Comparison of ENCODE assay signal across 15 cellular contexts in genomic region chr1:243263824-243264223, GRCh38. TPM values are rescaled to one million over a fixed set of nuclear protein-coding genes. Genes with fewer than 3 reads are reported as not detected.
DNase-seq lines count a peak whose midpoint lies in the region; ATAC-seq and TF ChIP-seq lines count a peak whose summit lies in the region.
"Had no signal": no experiment of that assay in that cellular context is flagged by ENCODE, and none has a peak within 500 bp of the region (broad histone marks: within the 10 kb centered on the region; RNA-seq: fewer than 3 reads in every experiment).

No MANE protein-coding gene starts in this region.

- ATAC-seq in Panc1 = no peak
- ATAC-seq in GM21360 (IDR thresholded peaks at IDR 0.05; ENCODE audit: unreplicated experiment) = no peak
- no peak for ATAC-seq in CD4-positive, alpha-beta T cell (ENCODE audit: poor library complexity)
- ATAC-seq: activated CD8-positive, alpha-beta T cell treated with anti-CD3 and anti-CD28 coated beads, Interleukin-2, amount 10 ng/mL, durations not matched to agents 7 days and 5 days had no signal

- H2BK5ac ChIP-seq in trophoblast cell (ENCODE audit: low read depth, low read length, poor library complexity) = peak overlapping the region; percentile 31

- no peak for TF ChIP-seq CTCF in Panc1 (IDR thresholded peaks at IDR 0.05)
- TF ChIP-seq CTCF in endothelial cell (IDR thresholded peaks at IDR 0.05; ENCODE audit: unreplicated experiment) = no peak
- TF ChIP-seq CTCF in CD4-positive, alpha-beta T cell (IDR thresholded peaks at IDR 0.05) = no peak

- H3K27ac ChIP-seq in GM23248 (peak overlapping the region; percentile 89), Panc1 (ENCODE audit: low read length) (0 out of 2 replicates have a peak overlapping the region, but pooled peaks have one; percentile 45), trophoblast cell (ENCODE audit: low read depth, low read length) (no peak overlapping the region)
- no peak overlapping the region for H3K27ac ChIP-seq in CD4-positive, alpha-beta T cell (ENCODE audit: low read depth, low read length)

- no peak overlapping the region for H2BK12ac ChIP-seq in trophoblast cell (ENCODE audit: low read length)

- peaks cover 7% of the 10 kb centered on the region for H3K36me3 Mint-ChIP-seq in endothelial cell (ENCODE audit: low read depth, unreplicated experiment)
- H3K36me3 Mint-ChIP-seq in CD4-positive, alpha-beta T cell (ENCODE audit: low read depth) = peaks cover 16% of the 10 kb centered on the region

- CTCF ChIA-PET in Panc1 (lab: Charles Lee) = no interaction called here
- CTCF ChIA-PET in CD4-positive, alpha-beta T cell (lab: Charles Lee) = no interaction called here

- H4K20me1 ChIP-seq in GM23248 (ENCODE audit: insufficient read depth) = no peaks in the 10 kb centered on the region

- no peak overlapping the region for H3K4me2 ChIP-seq in GM23248 (ENCODE audit: unreplicated experiment)
- H3K4me2 ChIP-seq in trophoblast cell (ENCODE audit: low read length) = no peak overlapping the region

- peak overlapping the region; percentile 38 for H4K8ac ChIP-seq in trophoblast cell (ENCODE audit: low read depth, low read length)

- no peak for DNase-seq in GM23248
- DNase-seq in Panc1 (ENCODE audit: low read depth, low spot score) = no peak
- DNase-seq in endothelial cell (ENCODE audit: low spot score) = no peak
- DNase-seq in trophoblast cell = no peak
- DNase-seq in LoVo (ENCODE audit: low spot score) = no peak
- no peak for DNase-seq in CD4-positive, alpha-beta T cell
- no peak for DNase-seq in NCI-H345 (lab: John Stamatoyannopoulos, UW)
- DNase-seq: activated CD8-positive, alpha-beta T cell treated with anti-CD3 and anti-CD28 coated beads, Interleukin-2, amount 10 ng/mL, durations not matched to agents 7 days and 5 days; adrenal gland; GOT3; MV-4-11; NK-92 treated with Interleukin-12 subunit alpha and Interleukin-12 subunit beta, amount 100 ng/mL, for 24 hours; stimulated activated naive B cell treated with anti-CD40 and anti-IgM and Interleukin-4, amounts not matched to agents 10 μg/mL and 1 μg/mL and 100 μg/mL, for 72 hours had no signal

- H3K9ac ChIP-seq in GM23248 = no peak overlapping the region
- H3K9ac ChIP-seq in trophoblast cell (ENCODE audit: low read length) = no peak overlapping the region

- POLR2A ChIA-PET in Panc1 (lab: Charles Lee) = no interaction called here
- POLR2A ChIA-PET in CD4-positive, alpha-beta T cell (lab: Charles Lee) = interaction anchor here (1.5 kb wide), 1 partner anchor 8 kb away, joined by 8 read pairs; the partner anchor contains the start of genes CEP170 and SDCCAG8

- no peak overlapping the region for H4K12ac ChIP-seq in trophoblast cell (ENCODE audit: low read depth, low read length)

- H2AFZ ChIP-seq in GM23248 (no peak overlapping the region), trophoblast cell (ENCODE audit: insufficient read depth, low read length, poor library complexity) (no peak overlapping the region)

- H3K4me3 Mint-ChIP-seq in endothelial cell (ENCODE audit: unreplicated experiment) = no peak overlapping the region
- H3K4me3 Mint-ChIP-seq in CD4-positive, alpha-beta T cell = no peak overlapping the region
- H3K4me3 Mint-ChIP-seq: activated CD8-positive, alpha-beta T cell treated with anti-CD3 and anti-CD28 coated beads, Interleukin-2, amount 10 ng/mL, durations not matched to agents 7 days and 5 days; memory B cell; stimulated activated naive B cell treated with anti-CD40 and anti-IgM and Interleukin-4, amounts not matched to agents 10 μg/mL and 1 μg/mL and 100 μg/mL, for 72 hours had no signal

- intact Hi-C loops in Panc1 (cut with micrococcal nuclease; ENCODE audit: unreplicated experiment) = no loop called here
- intact Hi-C loops in CD4-positive, alpha-beta T cell (cut with DNase I, micrococcal nuclease) = loop anchor here in 1 of 2 experiments (5.0 kb wide), 1 partner anchor 1417 kb away; the partner anchor contains the start of gene EXO1

- H3K9me2 ChIP-seq in GM23248 (ENCODE audit: insufficient read depth) = no peaks in the 10 kb centered on the region

- H3K4me1 ChIP-seq in GM23248 (ENCODE audit: insufficient read depth) (peaks cover 53% of the 10 kb centered on the region), Panc1 (ENCODE audit: control insufficient read depth, insufficient read depth, low read length) (peaks cover 21% of the 10 kb centered on the region; the same call in 1 of the 2 replicates), trophoblast cell (ENCODE audit: control insufficient read depth in 1 of 2, insufficient read depth in 2 of 2, low read length in 2 of 2) (peaks cover 0 to 5% of the 10 kb centered on the region in 2 experiments)

- H3K9me3 Mint-ChIP-seq in endothelial cell (ENCODE audit: unreplicated experiment) = no peaks in the 10 kb centered on the region
- no peaks in the 10 kb centered on the region for H3K9me3 Mint-ChIP-seq in CD4-positive, alpha-beta T cell
- H3K9me3 Mint-ChIP-seq: memory B cell; stimulated activated naive B cell treated with anti-CD40 and anti-IgM and Interleukin-4, amounts not matched to agents 10 μg/mL and 1 μg/mL and 100 μg/mL, for 72 hours had no signal

- no peak overlapping the region for H2BK120ac ChIP-seq in trophoblast cell (ENCODE audit: insufficient read depth, low read length, poor library complexity)

- H3K14ac ChIP-seq in trophoblast cell (ENCODE audit: low read length) = peak overlapping the region; percentile 37

- H3F3A ChIP-seq in GM23248 (ENCODE audit: insufficient read depth) = peaks cover 55% of the 10 kb centered on the region

- H3K36me3 ChIP-seq in GM23248 (ENCODE audit: low read depth) (no peaks in the 10 kb centered on the region), Panc1 (ENCODE audit: control insufficient read depth, insufficient read depth, low read length) (no peaks in the 10 kb centered on the region), trophoblast cell (ENCODE audit: control insufficient read depth in 1 of 2, insufficient read depth in 2 of 2, low read length in 2 of 2) (peaks cover 2 to 4% of the 10 kb centered on the region in 2 experiments)
- H3K36me3 ChIP-seq: adrenal gland had no signal

- BruUV-seq in Panc1 (replicated peaks; lab: Mats Ljungman, UMichigan) = no TSS peak

- H3K4ac ChIP-seq in trophoblast cell (ENCODE audit: low read depth, low read length) = peak overlapping the region; percentile 79

- no peak overlapping the region for H3K4me3 ChIP-seq in GM23248
- no peak overlapping the region for H3K4me3 ChIP-seq in Panc1 (ENCODE audit: low read depth in 2 of 2, low read length in 2 of 2)
- H3K4me3 ChIP-seq in trophoblast cell (ENCODE audit: low read depth, low read length) = no peak overlapping the region
- H3K4me3 ChIP-seq: adrenal gland had no signal

- 91 to 97% methylated on average over 5 of the region's 5 CpGs for whole genome bisulfite sequencing in GM23248 (ENCODE audit: low coverage in 1 of 2, low lambda C conversion rate in 2 of 2, missing lambda C conversion rate in 2 of 2), 2 experiments
- no CpG with 5 or more reads among the region's 5 CpGs for WGBS in trophoblast cell (ENCODE audit: extremely low coverage, insufficient coverage, insufficient read length)

- H3K4me1 Mint-ChIP-seq in endothelial cell (ENCODE audit: unreplicated experiment) = peaks cover 38% of the 10 kb centered on the region
- H3K4me1 Mint-ChIP-seq in CD4-positive, alpha-beta T cell (ENCODE audit: low read depth) = peaks cover 43% of the 10 kb centered on the region

- H3K18ac ChIP-seq in trophoblast cell (ENCODE audit: low read length) = peak overlapping the region; percentile 53

- H4K91ac ChIP-seq in trophoblast cell (ENCODE audit: low read depth, low read length) = peak overlapping the region; percentile 24

- peak overlapping the region; percentile 96 for H3K27ac Mint-ChIP-seq in endothelial cell (ENCODE audit: unreplicated experiment)
- no peak overlapping the region for H3K27ac Mint-ChIP-seq in CD4-positive, alpha-beta T cell
- H3K27ac Mint-ChIP-seq: activated CD8-positive, alpha-beta T cell treated with anti-CD3 and anti-CD28 coated beads, Interleukin-2, amount 10 ng/mL, durations not matched to agents 7 days and 5 days had no signal

- no peaks in the 10 kb centered on the region for H3K27me3 Mint-ChIP-seq in endothelial cell (ENCODE audit: unreplicated experiment)
- no peaks in the 10 kb centered on the region for H3K27me3 Mint-ChIP-seq in CD4-positive, alpha-beta T cell
- H3K27me3 Mint-ChIP-seq: memory B cell; stimulated activated naive B cell treated with anti-CD40 and anti-IgM and Interleukin-4, amounts not matched to agents 10 μg/mL and 1 μg/mL and 100 μg/mL, for 72 hours had no signal

- H3K79me2 ChIP-seq in GM23248 (ENCODE audit: insufficient read depth) (peaks cover 82% of the 10 kb centered on the region), trophoblast cell (ENCODE audit: control insufficient read depth, insufficient read depth, low read length, poor library complexity) (peaks cover under 1% of the 10 kb centered on the region)

- no peaks in the 10 kb centered on the region for H3K9me3 ChIP-seq in GM23248 (ENCODE audit: low read depth)
- no peaks in the 10 kb centered on the region for H3K9me3 ChIP-seq in Panc1 (ENCODE audit: control insufficient read depth, insufficient read depth, low read depth, low read length)
- no peaks in the 10 kb centered on the region for H3K9me3 ChIP-seq in trophoblast cell (ENCODE audit: insufficient read depth, low read depth, low read length)
- no peaks in the 10 kb centered on the region for H3K9me3 ChIP-seq in CD4-positive, alpha-beta T cell (ENCODE audit: control insufficient read depth, low read length)
- H3K9me3 ChIP-seq: adrenal gland had no signal

- H3K23ac ChIP-seq in trophoblast cell (ENCODE audit: low read length) = no peak overlapping the region

- no peak overlapping the region for H2AK5ac ChIP-seq in trophoblast cell (ENCODE audit: low read length)

- H3K27me3 ChIP-seq in GM23248 (replicated peaks; ENCODE audit: insufficient read depth) (no peaks in the 10 kb centered on the region), Panc1 (ENCODE audit: control insufficient read depth, insufficient read depth, low read length) (no peaks in the 10 kb centered on the region), trophoblast cell (ENCODE audit: insufficient read depth, low read length) (no peaks in the 10 kb centered on the region)
- H3K27me3 ChIP-seq in CD4-positive, alpha-beta T cell (ENCODE audit: control insufficient read depth, insufficient read depth, low read length) = no peaks in the 10 kb centered on the region
- H3K27me3 ChIP-seq: adrenal gland had no signal

- H3K79me1 ChIP-seq in trophoblast cell (ENCODE audit: low read length) = peaks cover 12% of the 10 kb centered on the region

- in situ Hi-C loops in GM23248 (cut with MboI) (no loop called here), Panc1 (cut with HindIII; ENCODE audit: low pct_unique_long_range_greater_than_20kb, low sequenced_read_pairs) (no loop called here)

RNA-seq across cellular contexts. Expression of gene SDCCAG8, which starts 8.0 kb away (rescaled TPM):
- total RNA-seq in GM23248 (2014; rRNA removed; shearing (Covaris generic)) = 29.4 and 69.4 TPM in 2 replicates
- 41.9 and 45.3 TPM in 2 replicates for polyA plus RNA-seq in GM23248 (2016; fragmentation: Nextera tagmentation; extraction: Ambion mirVana)
- total RNA-seq in Panc1 (2021; ENCODE audit: unreplicated experiment) (14.0 TPM), endothelial cell (ENCODE audit: unreplicated experiment) (41.9 TPM)
- 6.1 TPM for polyA plus RNA-seq in Panc1 (2012; ENCODE audit: insufficient read length)
- 19.6 and 20.8 TPM in 2 replicates for polyA plus RNA-seq in trophoblast cell (2013)
- total RNA-seq in CD4-positive, alpha-beta T cell = 10 to 100 TPM; 18.3 to 21.2 TPM

RNA-seq across cellular contexts. Expression of gene CEP170, which starts 8.7 kb away (rescaled TPM):
- total RNA-seq in GM23248 (2014; rRNA removed; shearing (Covaris generic)) = 81.0 and 89.8 TPM in 2 replicates
- 55.4 and 56.7 TPM in 2 replicates for polyA plus RNA-seq in GM23248 (2016; fragmentation: Nextera tagmentation; extraction: Ambion mirVana)
- 89.3 TPM for total RNA-seq in Panc1 (2021; ENCODE audit: unreplicated experiment)
- 57.9 TPM for polyA plus RNA-seq in Panc1 (2012; ENCODE audit: insufficient read length)
- 168 TPM for total RNA-seq in endothelial cell (ENCODE audit: unreplicated experiment)
- 49.0 and 50.2 TPM in 2 replicates for polyA plus RNA-seq in trophoblast cell (2013)
- total RNA-seq in CD4-positive, alpha-beta T cell = 10 to 100 TPM; 34.7 to 38.2 TPM

Comparison
In these comparisons a context has a peak if more than half of its experiments do, and no peak if none do; other contexts are left out.
1. H3K27ac ChIP-seq: peak in GM23248 (single experiment) and Panc1 (single experiment); none in trophoblast cell (single experiment) and CD4-positive, alpha-beta T cell (single experiment).